In the genomic region with DNA sequence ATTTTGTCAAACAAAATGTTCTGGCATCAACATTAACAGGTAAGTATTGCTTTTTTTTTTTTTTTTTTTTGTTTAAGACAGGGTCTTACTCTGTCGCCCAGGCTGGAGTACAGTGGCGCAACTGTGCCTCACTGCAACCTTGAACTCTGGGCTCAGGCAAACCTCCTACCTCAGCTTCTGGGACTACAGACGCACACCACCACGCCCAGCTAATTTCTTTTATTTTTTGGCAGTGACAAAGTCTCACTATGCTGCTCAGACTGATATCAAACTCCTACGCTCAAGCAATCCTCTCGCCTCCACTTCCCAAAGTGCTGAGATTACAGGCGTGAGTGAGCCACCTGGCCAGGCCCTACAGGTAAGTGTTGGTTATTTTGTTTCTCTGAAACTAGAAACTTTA, we compare ENCODE assay signal across 12 cellular contexts. TPM values are rescaled to one million over a fixed set of nuclear protein-coding genes. Genes with fewer than 3 reads are reported as not detected.
A peak's percentile ranks its signal among the peaks of the same experiment; 100 is the strongest.
DNase-seq lines count a peak whose midpoint lies in the region; ATAC-seq and TF ChIP-seq lines count a peak whose summit lies in the region.
"Had no signal": no experiment of that assay in that cellular context is flagged by ENCODE, and none has a peak within 500 bp of the region (broad histone marks: within the 10 kb centered on the region; RNA-seq: fewer than 3 reads in every experiment).

No MANE protein-coding gene starts in this region.

- H3K27ac Mint-ChIP-seq in activated T-helper 2 cell treated with anti-CD3 and anti-CD28 coated beads, Interferon-gamma antibody, Interleukin-2, Interleukin-4, amounts not matched to agents 10 μg/mL and 5 μg/mL and 100 μg/mL, durations not matched to agents 14 hours and 24 hours and 36 hours, result no peak overlapping the region
- H3K27ac Mint-ChIP-seq in naive B cell, result peak overlapping the region in 5 of 6 donors; percentile 28 to 91 (median 84)

- intact Hi-C loops in activated T-helper 2 cell treated with anti-CD3 and anti-CD28 coated beads, Interferon-gamma antibody, Interleukin-2, Interleukin-4, amounts not matched to agents 10 μg/mL and 5 μg/mL and 100 μg/mL, durations not matched to agents 14 hours and 24 hours and 36 hours (cut with micrococcal nuclease), result loop anchor here (5.0 kb wide), 2 partner anchors 87 to 128 kb away; no protein-coding TSS in a partner anchor
- intact Hi-C loops in Right ventricle myocardium inferior (cut with DNase I), result loop anchor here (5.0 kb wide), 2 partner anchors 52 to 137 kb away; a partner anchor contains a TSS

- peaks cover 6% of the 10 kb centered on the region for H3K9me3 Mint-ChIP-seq in activated T-helper 2 cell treated with anti-CD3 and anti-CD28 coated beads, Interferon-gamma antibody, Interleukin-2, Interleukin-4, amounts not matched to agents 10 μg/mL and 5 μg/mL and 100 μg/mL, durations not matched to agents 14 hours and 24 hours and 36 hours
- no peaks in the 10 kb centered on the region for H3K9me3 Mint-ChIP-seq in naive B cell
- H3K9me3 Mint-ChIP-seq: central memory CD8-positive, alpha-beta T cell had no signal

- H4K20me1 ChIP-seq in BLaER1, result peaks cover 72% of the 10 kb centered on the region
- H4K20me1 ChIP-seq in DOHH2 (ENCODE audit: control insufficient read depth, insufficient read depth, low read depth, low read length), result peaks cover 10% of the 10 kb centered on the region

- H3K36me3 Mint-ChIP-seq in activated T-helper 2 cell treated with anti-CD3 and anti-CD28 coated beads, Interferon-gamma antibody, Interleukin-2, Interleukin-4, amounts not matched to agents 10 μg/mL and 5 μg/mL and 100 μg/mL, durations not matched to agents 14 hours and 24 hours and 36 hours (ENCODE audit: low read depth), result peaks cover 11% of the 10 kb centered on the region
- no peaks in the 10 kb centered on the region for H3K36me3 Mint-ChIP-seq in naive B cell

- no peak for DNase-seq in activated T-helper 2 cell treated with anti-CD3 and anti-CD28 coated beads, Interferon-gamma antibody, Interleukin-2, Interleukin-4, amounts not matched to agents 10 μg/mL and 5 μg/mL and 100 μg/mL, durations not matched to agents 14 hours and 24 hours and 36 hours (ENCODE audit: low spot score)
- DNase-seq in naive B cell (no peak), Right ventricle myocardium inferior (ENCODE audit: missing footprints) (no peak), NCI-H774 (lab: John Stamatoyannopoulos, UW) (no peak)
- DNase-seq: esophagus squamous epithelium, right cardiac atrium, substantia nigra had no signal

- no peaks in the 10 kb centered on the region for H3K27me3 Mint-ChIP-seq in activated T-helper 2 cell treated with anti-CD3 and anti-CD28 coated beads, Interferon-gamma antibody, Interleukin-2, Interleukin-4, amounts not matched to agents 10 μg/mL and 5 μg/mL and 100 μg/mL, durations not matched to agents 14 hours and 24 hours and 36 hours (ENCODE audit: low read depth)
- H3K27me3 Mint-ChIP-seq in naive B cell, result no peaks in the 10 kb centered on the region
- H3K27me3 Mint-ChIP-seq: central memory CD8-positive, alpha-beta T cell had no signal

- TF ChIP-seq CTCF in DOHH2 (IDR thresholded peaks at IDR 0.05; ENCODE audit: low read depth, low read length, poor library complexity, severe bottlenecking), result no peak

- ATAC-seq in naive B cell (ENCODE audit: low read depth in 2 of 2), result no peak
- ATAC-seq in Right ventricle myocardium inferior, result no peak
- no peak for ATAC-seq in HG03469 (IDR thresholded peaks at IDR 0.05; ENCODE audit: unreplicated experiment)
- ATAC-seq in HG03280 (IDR thresholded peaks at IDR 0.05; ENCODE audit: unreplicated experiment), result no peak
- ATAC-seq: right cardiac atrium had no signal

- peaks cover 27% of the 10 kb centered on the region for H3K4me1 Mint-ChIP-seq in activated T-helper 2 cell treated with anti-CD3 and anti-CD28 coated beads, Interferon-gamma antibody, Interleukin-2, Interleukin-4, amounts not matched to agents 10 μg/mL and 5 μg/mL and 100 μg/mL, durations not matched to agents 14 hours and 24 hours and 36 hours (ENCODE audit: low read depth)
- H3K4me1 Mint-ChIP-seq in naive B cell, result peaks cover 19 to 57% (median 49%) of the 10 kb centered on the region in 3 donors

- H3K27ac ChIP-seq in BLaER1 (no peak overlapping the region), DOHH2 (ENCODE audit: low read depth, low read length) (no peak overlapping the region)

- H3K4me1 ChIP-seq in BLaER1 (peaks cover 32% of the 10 kb centered on the region), DOHH2 (ENCODE audit: control insufficient read depth, low read length) (peaks cover 43% of the 10 kb centered on the region)

- no peak overlapping the region for H3K4me3 ChIP-seq in BLaER1
- H3K4me3 ChIP-seq in DOHH2 (ENCODE audit: low read length), result peak overlapping the region; percentile 92

- H3F3A ChIP-seq in DOHH2 (ENCODE audit: control insufficient read depth, insufficient read depth), result peaks cover 16% of the 10 kb centered on the region

- H3K27me3 ChIP-seq in BLaER1, result no peaks in the 10 kb centered on the region
- H3K27me3 ChIP-seq in DOHH2 (ENCODE audit: control insufficient read depth, low read length), result no peaks in the 10 kb centered on the region
- H3K27me3 ChIP-seq: esophagus squamous epithelium had no signal

- H3K9ac ChIP-seq in BLaER1, result peak overlapping the region; percentile 42; the same call in 1 of the 2 replicates

- peaks cover 26% of the 10 kb centered on the region for H3K36me3 ChIP-seq in BLaER1
- H3K36me3 ChIP-seq in DOHH2 (ENCODE audit: control insufficient read depth, low read length), result peaks cover 18% of the 10 kb centered on the region
- H3K36me3 ChIP-seq: esophagus squamous epithelium had no signal

- peaks cover 81% of the 10 kb centered on the region for H3K79me2 ChIP-seq in DOHH2 (ENCODE audit: control insufficient read depth, low read length)

- H3K9me3 ChIP-seq in BLaER1 (peaks cover 20% of the 10 kb centered on the region), DOHH2 (ENCODE audit: control insufficient read depth, insufficient read depth, low read length) (peaks cover under 1% of the 10 kb centered on the region; the same call in 1 of the 2 replicates)
- H3K9me3 ChIP-seq: esophagus squamous epithelium had no signal

- no peaks in the 10 kb centered on the region for H3K9me2 ChIP-seq in DOHH2 (replicated peaks; ENCODE audit: control insufficient read depth, low read length)

- peak overlapping the region; percentile 86 for H3K4me2 ChIP-seq in BLaER1
- peak overlapping the region; percentile 96 for H3K4me2 ChIP-seq in DOHH2 (ENCODE audit: low read length)

- peak overlapping the region; percentile 41 for H3K4me3 Mint-ChIP-seq in activated T-helper 2 cell treated with anti-CD3 and anti-CD28 coated beads, Interferon-gamma antibody, Interleukin-2, Interleukin-4, amounts not matched to agents 10 μg/mL and 5 μg/mL and 100 μg/mL, durations not matched to agents 14 hours and 24 hours and 36 hours (ENCODE audit: low read depth)
- peak overlapping the region; percentile 22 to 83 (median 62) for H3K4me3 Mint-ChIP-seq in naive B cell
- H3K4me3 Mint-ChIP-seq: central memory CD8-positive, alpha-beta T cell had no signal

RNA-seq across cellular contexts. Expression of a gene that starts 2.4 kb away (rescaled TPM):
- 61.6 and 63.1 TPM in 2 replicates for total RNA-seq in activated T-helper 2 cell treated with anti-CD3 and anti-CD28 coated beads, Interferon-gamma antibody, Interleukin-2, Interleukin-4, amounts not matched to agents 10 μg/mL and 5 μg/mL and 100 μg/mL, durations not matched to agents 14 hours and 24 hours and 36 hours
- polyA plus RNA-seq in naive B cell (ENCODE audit: low read depth in 6 of 6), result 10 to 100 TPM; 35.7 to 47.9 (median 38.8) TPM
- 32.7 TPM for total RNA-seq in Right ventricle myocardium inferior

RNA-seq across cellular contexts. Expression of a gene that starts 51.7 kb away (rescaled TPM):
- 29.9 and 31.1 TPM in 2 replicates for total RNA-seq in activated T-helper 2 cell treated with anti-CD3 and anti-CD28 coated beads, Interferon-gamma antibody, Interleukin-2, Interleukin-4, amounts not matched to agents 10 μg/mL and 5 μg/mL and 100 μg/mL, durations not matched to agents 14 hours and 24 hours and 36 hours
- polyA plus RNA-seq in naive B cell (ENCODE audit: low read depth in 6 of 6), result 10 to 100 TPM; 22.2 to 49.8 (median 34.8) TPM
- total RNA-seq in Right ventricle myocardium inferior, result 4.7 TPM
